ENCODE assay signal across 8 cellular contexts in the genomic region with DNA sequence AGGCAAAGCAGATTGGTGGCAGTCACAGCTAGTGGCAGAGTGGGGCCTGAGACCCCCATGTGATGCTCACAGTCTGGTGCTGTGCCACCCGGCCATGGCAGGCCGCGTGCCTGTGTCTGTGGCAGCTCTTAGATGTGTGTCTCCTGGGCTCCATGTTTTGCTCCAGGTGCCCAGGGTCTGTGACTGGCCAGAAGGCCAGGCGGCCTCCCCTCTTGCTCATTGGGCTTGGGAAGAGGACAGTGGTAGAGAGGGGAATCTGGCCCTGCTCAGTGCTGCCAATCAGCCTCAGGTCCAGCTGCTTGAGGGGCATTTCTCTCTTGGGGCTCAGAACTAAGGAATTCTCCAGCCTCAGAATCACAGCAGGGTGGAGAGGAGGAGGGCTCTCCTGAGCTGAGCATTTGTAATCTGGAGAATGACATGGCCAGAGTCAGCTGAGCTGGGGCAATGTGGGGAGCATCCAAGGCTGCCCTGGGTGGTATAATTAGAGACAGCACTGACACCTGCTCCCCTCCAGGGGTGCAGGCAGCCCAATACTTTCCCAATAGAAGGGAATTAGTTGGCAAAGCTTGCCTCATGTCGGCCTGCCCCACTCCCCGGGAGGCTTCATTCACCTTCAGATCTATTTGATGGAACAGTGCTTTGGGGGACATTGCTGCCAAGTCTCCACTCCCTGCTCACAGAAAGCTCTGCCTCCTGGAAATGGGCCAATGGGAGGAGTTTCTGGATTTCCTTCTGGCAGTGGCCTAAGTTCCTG. TPM values are rescaled to one million over a fixed set of nuclear protein-coding genes. Genes with fewer than 3 reads are reported as not detected.
A peak's percentile ranks its signal among the peaks of the same experiment; 100 is the strongest.
DNase-seq lines count a peak whose midpoint lies in the region; ATAC-seq and TF ChIP-seq lines count a peak whose summit lies in the region.

No MANE protein-coding gene starts in this region.

- H3K4me3 Mint-ChIP-seq in neural progenitor cell, result no peak overlapping the region

- H3K9me2 ChIP-seq in SK-N-SH, result no peaks in the 10 kb centered on the region

- 0 out of 2 replicates have a peak, but pooled peaks cover 8% of the 10 kb centered on the region for H4K20me1 ChIP-seq in SK-N-SH (ENCODE audit: insufficient read depth)
- H4K20me1 ChIP-seq in neural progenitor cell (ENCODE audit: low read depth), result no peaks in the 10 kb centered on the region

- H3K9ac ChIP-seq in SK-N-SH (no peak overlapping the region), neural progenitor cell (no peak overlapping the region)

- H3K79me2 ChIP-seq in SK-N-SH (ENCODE audit: insufficient read depth), result 0 out of 2 replicates have a peak, but pooled peaks cover 1% of the 10 kb centered on the region
- no peaks in the 10 kb centered on the region for H3K79me2 ChIP-seq in neural progenitor cell (ENCODE audit: low read depth)

- peaks cover 54% of the 10 kb centered on the region for H3K4me1 Mint-ChIP-seq in neural progenitor cell

- H3K4me2 ChIP-seq in SK-N-SH, result 0 out of 2 replicates have a peak overlapping the region, but pooled peaks have one; percentile 40
- peak overlapping the region; percentile 59 for H3K4me2 ChIP-seq in neural progenitor cell

- H3K27ac ChIP-seq in SK-N-SH (ENCODE audit: low read depth in 2 of 2, low read length in 1 of 2), result peak overlapping the region; percentile 49 to 67; a peak in 3 of 4 replicates
- H3K27ac ChIP-seq in esophagus squamous epithelium, result peak overlapping the region in 3 of 4 donors; percentile 48 to 79 (median 59)
- H3K27ac ChIP-seq in neural progenitor cell, result peak overlapping the region; percentile 88

- intact Hi-C loops in esophagus squamous epithelium (cut with DNase I), result no loop called here

- H2AFZ ChIP-seq in SK-N-SH (ENCODE audit: low read depth) (no peak overlapping the region), neural progenitor cell (replicated peaks) (no peak overlapping the region)

- no peak for TF ChIP-seq CTCF in SK-N-SH (IDR thresholded peaks at IDR 0.05)
- peak in 1 of 6 experiments; percentile 17 for TF ChIP-seq CTCF in esophagus squamous epithelium (IDR thresholded peaks at IDR 0.05)
- TF ChIP-seq CTCF in neural progenitor cell (IDR thresholded peaks at IDR 0.05), result peak; percentile 23

- peaks cover 10% of the 10 kb centered on the region for H3K36me3 Mint-ChIP-seq in neural progenitor cell

- H3F3A ChIP-seq in SK-N-SH (replicated peaks; ENCODE audit: insufficient read depth) (peaks cover 52% of the 10 kb centered on the region), neural progenitor cell (ENCODE audit: low read depth) (peaks cover 36% of the 10 kb centered on the region)

- POLR2A ChIA-PET in SK-N-SH (lab: Yijun Ruan, JAX), result interaction anchor here (0.6 to 3.8 kb wide), 2 partner anchors 53 to 180 kb away, joined by 3 to 39 read pairs; a partner anchor contains a TSS

- H3K27me3 Mint-ChIP-seq in neural progenitor cell (ENCODE audit: insufficient read depth, low read depth), result peaks cover 3% of the 10 kb centered on the region

- peak overlapping the region; percentile 65 for H3K27ac Mint-ChIP-seq in neural progenitor cell

- DNase-seq in NCI-H1436 (lab: John Stamatoyannopoulos, UW) (peak; percentile 5), NCI-H1436 treated with DMSO at 0.1 percent for 48 hours (lab: John Stamatoyannopoulos, UW) (no peak), SK-N-SH (peak; percentile 52), esophagus squamous epithelium (lab: John Stamatoyannopoulos, UW) (no peak), neural progenitor cell (ENCODE audit: low spot score) (peak; percentile 83), SHP77 treated with DMSO at 0.1 percent for 48 hours (lab: John Stamatoyannopoulos, UW) (no peak)

- TF ChIP-seq EP300 in SK-N-SH (IDR thresholded peaks at IDR 0.05; ENCODE audit: borderline replicate concordance in 1 of 2, low read depth in 1 of 2, low read length in 1 of 2), result no peak; a peak in 1 of 4 replicates

- TF ChIP-seq RAD21 in SK-N-SH (IDR thresholded peaks at IDR 0.05; ENCODE audit: low read length), result no peak

- H3K4me1 ChIP-seq in SK-N-SH (ENCODE audit: control insufficient read depth in 1 of 2, insufficient read depth in 2 of 2, low read depth in 1 of 2, low read length in 1 of 2) (peaks cover 9 to 27% of the 10 kb centered on the region in 2 experiments; a peak in 2 of 4 replicates), esophagus squamous epithelium (peaks cover 8 to 60% (median 35%) of the 10 kb centered on the region in 3 donors), neural progenitor cell (peaks cover 32% of the 10 kb centered on the region)

- ATAC-seq in GM18498 (IDR thresholded peaks at IDR 0.05; ENCODE audit: unreplicated experiment) (no peak), GM19324 (IDR thresholded peaks at IDR 0.05; ENCODE audit: low FRiP score, unreplicated experiment) (no peak)

- H3K27me3 ChIP-seq in SK-N-SH (ENCODE audit: insufficient read depth) (no peaks in the 10 kb centered on the region), esophagus squamous epithelium (no peaks in the 10 kb centered on the region), neural progenitor cell (no peaks in the 10 kb centered on the region)

- CTCF ChIA-PET in SK-N-SH (lab: Yijun Ruan, JAX), result interaction anchor here (1.0 to 4.1 kb wide), 9 partner anchors 10 to 242 kb away, joined by 3 to 22 read pairs (median 4); no protein-coding TSS in a partner anchor

- H3K9me3 ChIP-seq in SK-N-SH (no peaks in the 10 kb centered on the region), esophagus squamous epithelium (no peaks in the 10 kb centered on the region), neural progenitor cell (ENCODE audit: low read depth) (no peaks in the 10 kb centered on the region)

- no peak for TF ChIP-seq POLR2A in esophagus squamous epithelium (IDR thresholded peaks at IDR 0.05)

- H3K36me3 ChIP-seq in SK-N-SH (replicated peaks in 1 of 2; ENCODE audit: control insufficient read depth in 1 of 2, insufficient read depth in 2 of 2, low read length in 1 of 2), result peaks cover 9 to 17% of the 10 kb centered on the region in 2 experiments
- H3K36me3 ChIP-seq in esophagus squamous epithelium, result peaks cover 14 to 35% (median 20%) of the 10 kb centered on the region in 3 donors
- H3K36me3 ChIP-seq in neural progenitor cell, result no peaks in the 10 kb centered on the region

- H3K9me3 Mint-ChIP-seq in neural progenitor cell, result no peaks in the 10 kb centered on the region

- WGBS in SK-N-SH (ENCODE audit: low lambda C conversion rate), result 20% methylated on average over 1 of the region's 6 CpGs
- WGBS in esophagus squamous epithelium, 2 donors, result 40% methylated on average over 1 of the region's 6 CpGs; no CpG with 5 or more reads in 1 of the 2 donors

- H3K4me3 ChIP-seq in SK-N-SH (ENCODE audit: low read depth in 2 of 2, low read length in 1 of 2) (no peak overlapping the region), esophagus squamous epithelium (no peak overlapping the region), neural progenitor cell (no peak overlapping the region)

TF ChIP-seq in SK-N-SH, 30 proteins besides CTCF, POLR2A, EP300 and RAD21:
- TF ChIP-seq, protein P1, sequence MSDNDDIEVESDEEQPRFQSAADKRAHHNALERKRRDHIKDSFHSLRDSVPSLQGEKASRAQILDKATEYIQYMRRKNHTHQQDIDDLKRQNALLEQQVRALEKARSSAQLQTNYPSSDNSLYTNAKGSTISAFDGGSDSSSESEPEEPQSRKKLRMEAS (IDR thresholded peaks at IDR 0.05; ENCODE audit: low read depth), result no peak
- TF ChIP-seq, protein P2, sequence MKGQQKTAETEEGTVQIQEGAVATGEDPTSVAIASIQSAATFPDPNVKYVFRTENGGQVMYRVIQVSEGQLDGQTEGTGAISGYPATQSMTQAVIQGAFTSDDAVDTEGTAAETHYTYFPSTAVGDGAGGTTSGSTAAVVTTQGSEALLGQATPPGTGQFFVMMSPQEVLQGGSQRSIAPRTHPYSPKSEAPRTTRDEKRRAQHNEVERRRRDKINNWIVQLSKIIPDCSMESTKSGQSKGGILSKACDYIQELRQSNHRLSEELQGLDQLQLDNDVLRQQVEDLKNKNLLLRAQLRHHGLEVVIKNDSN (IDR thresholded peaks at IDR 0.05; ENCODE audit: borderline replicate concordance, low read depth), result 0 out of 2 replicates have a peak, but pooled peaks have one; percentile 26
- TF ChIP-seq TEAD4 (IDR thresholded peaks at IDR 0.05; ENCODE audit: borderline replicate concordance, insufficient read depth), result no peak
- TF ChIP-seq NFIC (IDR thresholded peaks at IDR 0.05; ENCODE audit: borderline replicate concordance), result peak; percentile 59; the same call in 1 of the 2 replicates
- TF ChIP-seq, protein P3, sequence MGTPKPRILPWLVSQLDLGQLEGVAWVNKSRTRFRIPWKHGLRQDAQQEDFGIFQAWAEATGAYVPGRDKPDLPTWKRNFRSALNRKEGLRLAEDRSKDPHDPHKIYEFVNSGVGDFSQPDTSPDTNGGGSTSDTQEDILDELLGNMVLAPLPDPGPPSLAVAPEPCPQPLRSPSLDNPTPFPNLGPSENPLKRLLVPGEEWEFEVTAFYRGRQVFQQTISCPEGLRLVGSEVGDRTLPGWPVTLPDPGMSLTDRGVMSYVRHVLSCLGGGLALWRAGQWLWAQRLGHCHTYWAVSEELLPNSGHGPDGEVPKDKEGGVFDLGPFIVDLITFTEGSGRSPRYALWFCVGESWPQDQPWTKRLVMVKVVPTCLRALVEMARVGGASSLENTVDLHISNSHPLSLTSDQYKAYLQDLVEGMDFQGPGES (IDR thresholded peaks at IDR 0.05; ENCODE audit: low read depth, low read length), result no peak
- TF ChIP-seq TCF12 (IDR thresholded peaks at IDR 0.05), result peak; percentile 37; the same call in 1 of the 2 replicates
- no peak for TF ChIP-seq MEF2A (IDR thresholded peaks at IDR 0.05; ENCODE audit: borderline replicate concordance, low read depth)
- peak; percentile 40; the same call in 1 of the 2 replicates for TF ChIP-seq POLR2AphosphoS5 (IDR thresholded peaks at IDR 0.05; ENCODE audit: low read depth, low read length)
- TF ChIP-seq, protein P4, sequence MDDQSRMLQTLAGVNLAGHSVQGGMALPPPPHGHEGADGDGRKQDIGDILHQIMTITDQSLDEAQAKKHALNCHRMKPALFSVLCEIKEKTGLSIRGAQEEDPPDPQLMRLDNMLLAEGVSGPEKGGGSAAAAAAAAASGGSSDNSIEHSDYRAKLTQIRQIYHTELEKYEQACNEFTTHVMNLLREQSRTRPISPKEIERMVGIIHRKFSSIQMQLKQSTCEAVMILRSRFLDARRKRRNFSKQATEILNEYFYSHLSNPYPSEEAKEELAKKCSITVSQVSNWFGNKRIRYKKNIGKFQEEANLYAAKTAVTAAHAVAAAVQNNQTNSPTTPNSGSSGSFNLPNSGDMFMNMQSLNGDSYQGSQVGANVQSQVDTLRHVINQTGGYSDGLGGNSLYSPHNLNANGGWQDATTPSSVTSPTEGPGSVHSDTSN (IDR thresholded peaks at IDR 0.05), result peak; percentile 32

RNA-seq across cellular contexts. Expression of a gene that starts 44.5 kb away (rescaled TPM):
- polyA plus RNA-seq in SK-N-SH (2012; rRNA removed), result not detected in 2 replicates
- not detected in 2 replicates for polyA plus RNA-seq in SK-N-SH (2012; cell fraction: cytosol; rRNA removed)
- not detected in 2 replicates for polyA plus RNA-seq in SK-N-SH (2012; cell fraction: nucleus; rRNA removed)
- not detected for total RNA-seq in esophagus squamous epithelium
- total RNA-seq in neural progenitor cell (ENCODE audit: low replicate concordance), result not detected in 2 replicates

RNA-seq across cellular contexts. Expression of a gene that starts 52.9 kb away (rescaled TPM):
- 79.7 and 102 TPM in 2 replicates for polyA plus RNA-seq in SK-N-SH (2012; rRNA removed)
- 59.0 and 70.3 TPM in 2 replicates for polyA plus RNA-seq in SK-N-SH (2012; cell fraction: cytosol; rRNA removed)
- 88.9 and 142 TPM in 2 replicates for polyA plus RNA-seq in SK-N-SH (2012; cell fraction: nucleus; rRNA removed)
- total RNA-seq in esophagus squamous epithelium (10 to 100 TPM; 44.3 to 66.0 (median 51.9) TPM), neural progenitor cell (ENCODE audit: low replicate concordance) (45.2 and 85.1 TPM in 2 replicates)

Comparison
In these comparisons a context has a peak if more than half of its experiments do, and no peak if none do; other contexts are left out.
1. DNase-seq: peak in NCI-H1436 (single experiment), SK-N-SH (single experiment) and neural progenitor cell (single experiment); none in NCI-H1436 treated with DMSO at 0.1 percent for 48 hours (single experiment), esophagus squamous epithelium (single experiment) and SHP77 treated with DMSO at 0.1 percent for 48 hours (single experiment).
2. Peak in every context shown above with its lines, with median percentiles within 50 percentile points of each other: H3K27ac ChIP-seq.